35 cellular contexts compared by ENCODE assay signal in genomic region chr4:102103368-102103767, GRCh38.
"Had no signal": no experiment of that assay in that cellular context is flagged by ENCODE, and none has a peak within 500 bp of the region (broad histone marks: within the 10 kb centered on the region; RNA-seq: fewer than 3 reads in every experiment).

No MANE protein-coding gene starts in this region.

- H3K9me3 ChIP-seq: colonic mucosa had no signal

- H3K36me3 Mint-ChIP-seq: activated CD4-positive, alpha-beta memory T cell treated with anti-CD3 and anti-CD28 coated beads for 36 hours; activated CD8-positive, alpha-beta memory T cell treated with anti-CD3 and anti-CD28 coated beads, Interleukin-2, amount 10 ng/mL, durations not matched to agents 7 days and 5 days; activated naive CD4-positive, alpha-beta T cell treated with anti-CD3 and anti-CD28 coated beads, Interleukin-2, amount 10 ng/mL, durations not matched to agents 7 days and 5 days; activated naive CD8-positive, alpha-beta T cell treated with anti-CD3 and anti-CD28 coated beads, Interleukin-2, amount 10 ng/mL, durations not matched to agents 7 days and 5 days; brain had no signal

- H3K27ac ChIP-seq: ascending aorta, breast epithelium, cardiac muscle cell, colonic mucosa, epithelial cell of prostate, esophagus squamous epithelium, gastroesophageal sphincter had no signal

- H3K4me1 ChIP-seq: ascending aorta, breast epithelium, colonic mucosa, esophagus squamous epithelium, gastroesophageal sphincter had no signal

- H3K27me3 Mint-ChIP-seq: activated CD4-positive, alpha-beta memory T cell treated with anti-CD3 and anti-CD28 coated beads for 36 hours; activated CD4-positive, alpha-beta T cell treated with anti-CD3 and anti-CD28 coated beads, Interleukin-2, amount 10 ng/mL, durations not matched to agents 24 days and 14 days; activated CD8-positive, alpha-beta memory T cell treated with anti-CD3 and anti-CD28 coated beads, Interleukin-2, amount 10 ng/mL, durations not matched to agents 7 days and 5 days; activated naive CD4-positive, alpha-beta T cell treated with anti-CD3 and anti-CD28 coated beads, Interleukin-2, amount 10 ng/mL, durations not matched to agents 7 days and 5 days; brain; T-helper 17 cell had no signal

- H3K36me3 ChIP-seq: ascending aorta, breast epithelium, cardiac muscle cell, colonic mucosa, esophagus squamous epithelium, gastroesophageal sphincter had no signal

- H3K4me3 ChIP-seq: ascending aorta, breast epithelium, cardiac muscle cell, colonic mucosa, esophagus squamous epithelium, gastroesophageal sphincter had no signal

- H3K27me3 ChIP-seq: ascending aorta, breast epithelium, cardiac muscle cell, colonic mucosa, esophagus squamous epithelium, gastroesophageal sphincter had no signal

- ATAC-seq: activated CD4-positive, alpha-beta T cell treated with anti-CD3 and anti-CD28 coated beads for 36 hours; activated CD8-positive, alpha-beta memory T cell treated with anti-CD3 and anti-CD28 coated beads, Interleukin-2, amount 10 ng/mL, durations not matched to agents 7 days and 5 days; activated CD8-positive, alpha-beta T cell treated with anti-CD3 and anti-CD28 coated beads, Interleukin-2, amount 10 ng/mL, durations not matched to agents 7 days and 5 days; activated naive CD4-positive, alpha-beta T cell treated with anti-CD3 and anti-CD28 coated beads, Interleukin-2, amount 50 U/mL, for 72 hours; gastroesophageal sphincter; T-helper 17 cell had no signal

- H3K4me1 Mint-ChIP-seq: activated CD4-positive, alpha-beta T cell treated with anti-CD3 and anti-CD28 coated beads for 36 hours; activated CD4-positive, alpha-beta T cell treated with anti-CD3 and anti-CD28 coated beads, Interleukin-2, amount 10 ng/mL, durations not matched to agents 24 days and 14 days; activated CD8-positive, alpha-beta memory T cell treated with anti-CD3 and anti-CD28 coated beads, Interleukin-2, amount 10 ng/mL, durations not matched to agents 7 days and 5 days; activated naive CD4-positive, alpha-beta T cell treated with anti-CD3 and anti-CD28 coated beads, Interleukin-2, amount 10 ng/mL, durations not matched to agents 7 days and 5 days; activated naive CD8-positive, alpha-beta T cell treated with anti-CD3 and anti-CD28 coated beads, Interleukin-2, amount 10 ng/mL, durations not matched to agents 7 days and 5 days; brain; T-helper 17 cell had no signal

- H3K4me3 Mint-ChIP-seq: activated CD4-positive, alpha-beta memory T cell treated with anti-CD3 and anti-CD28 coated beads for 36 hours; activated CD4-positive, alpha-beta T cell treated with anti-CD3 and anti-CD28 coated beads for 36 hours; activated CD4-positive, alpha-beta T cell treated with anti-CD3 and anti-CD28 coated beads, Interleukin-2, amount 10 ng/mL, durations not matched to agents 24 days and 14 days; activated CD8-positive, alpha-beta memory T cell treated with anti-CD3 and anti-CD28 coated beads, Interleukin-2, amount 10 ng/mL, durations not matched to agents 7 days and 5 days; activated CD8-positive, alpha-beta T cell treated with anti-CD3 and anti-CD28 coated beads, Interleukin-2, amount 10 ng/mL, durations not matched to agents 7 days and 5 days; activated naive CD4-positive, alpha-beta T cell treated with anti-CD3 and anti-CD28 coated beads, Interleukin-2, amount 10 ng/mL, durations not matched to agents 7 days and 5 days; activated naive CD8-positive, alpha-beta T cell treated with anti-CD3 and anti-CD28 coated beads, Interleukin-2, amount 10 ng/mL, durations not matched to agents 7 days and 5 days; activated T-helper 1 cell treated with anti-CD3 and anti-CD28 coated beads, Interleukin-12 subunit alpha, Interleukin-12 subunit beta, Interleukin-2, Interleukin-4 antibody, amounts not matched to agents 30 ng/mL and 10 ng/mL and 1 ng/mL, durations not matched to agents 14 hours and 24 hours and 36 hours; brain; T-helper 17 cell; T-helper 2 cell treated with Interferon-gamma antibody and Interleukin-4, amounts not matched to agents 5 μg/mL and 100 μg/mL, for 36 hours had no signal

- H3K27ac Mint-ChIP-seq: activated CD4-positive, alpha-beta memory T cell treated with anti-CD3 and anti-CD28 coated beads for 36 hours; activated CD4-positive, alpha-beta T cell treated with anti-CD3 and anti-CD28 coated beads for 36 hours; activated CD4-positive, alpha-beta T cell treated with anti-CD3 and anti-CD28 coated beads, Interleukin-2, amount 10 ng/mL, durations not matched to agents 24 days and 14 days; activated CD8-positive, alpha-beta memory T cell treated with anti-CD3 and anti-CD28 coated beads, Interleukin-2, amount 10 ng/mL, durations not matched to agents 7 days and 5 days; activated CD8-positive, alpha-beta T cell treated with anti-CD3 and anti-CD28 coated beads, Interleukin-2, amount 10 ng/mL, durations not matched to agents 7 days and 5 days; activated naive CD4-positive, alpha-beta T cell treated with anti-CD3 and anti-CD28 coated beads, Interleukin-2, amount 10 ng/mL, durations not matched to agents 7 days and 5 days; activated naive CD4-positive, alpha-beta T cell treated with anti-CD3 and anti-CD28 coated beads, Interleukin-2, amount 50 U/mL, for 72 hours; activated naive CD8-positive, alpha-beta T cell treated with anti-CD3 and anti-CD28 coated beads, Interleukin-2, amount 10 ng/mL, durations not matched to agents 7 days and 5 days; activated T-helper 1 cell treated with anti-CD3 and anti-CD28 coated beads, Interleukin-12 subunit alpha, Interleukin-12 subunit beta, Interleukin-2, Interleukin-4 antibody, amounts not matched to agents 30 ng/mL and 10 ng/mL and 1 ng/mL, durations not matched to agents 14 hours and 24 hours and 36 hours; activated T-helper 2 cell treated with anti-CD3 and anti-CD28 coated beads, Interferon-gamma antibody, Interleukin-2, Interleukin-4, amounts not matched to agents 10 μg/mL and 5 μg/mL and 100 μg/mL, durations not matched to agents 14 hours and 24 hours and 36 hours; brain; T-helper 17 cell; T-helper 2 cell treated with Interferon-gamma antibody and Interleukin-4, amounts not matched to agents 5 μg/mL and 100 μg/mL, for 36 hours had no signal

- FAIRE-seq: endometrium, endothelial cell of umbilical vein had no signal

- DNase-seq: activated CD4-positive, alpha-beta memory T cell treated with anti-CD3 and anti-CD28 coated beads for 36 hours; activated CD4-positive, alpha-beta T cell treated with anti-CD3 and anti-CD28 coated beads for 36 hours; activated CD4-positive, alpha-beta T cell treated with anti-CD3 and anti-CD28 coated beads, Interleukin-2, amount 10 ng/mL, durations not matched to agents 24 days and 14 days; activated CD4-positive, CD25-positive, alpha-beta regulatory T cell; activated CD4-positive, CD25-positive, alpha-beta regulatory T cell treated with anti-CD3 and anti-CD28 coated beads, Interleukin-2, amount 50 U/mL, for 72 hours; activated CD8-positive, alpha-beta memory T cell treated with anti-CD3 and anti-CD28 coated beads, Interleukin-2, amount 10 ng/mL, durations not matched to agents 7 days and 5 days; activated CD8-positive, alpha-beta memory T cell treated with anti-CD3 and anti-CD28 coated beads, Interleukin-2, amount 50 U/mL, for 4 hours; activated CD8-positive, alpha-beta T cell treated with anti-CD3 and anti-CD28 coated beads, Interleukin-2, amount 10 ng/mL, durations not matched to agents 7 days and 5 days; activated effector memory CD4-positive, alpha-beta T cell treated with anti-CD3 and anti-CD28 coated beads, Interleukin-2, amount 50 U/mL, for 16 hours; activated naive CD4-positive, alpha-beta T cell; activated naive CD4-positive, alpha-beta T cell treated with anti-CD3 and anti-CD28 coated beads, Interleukin-2, amount 10 ng/mL, durations not matched to agents 7 days and 5 days; activated naive CD8-positive, alpha-beta T cell treated with anti-CD3 and anti-CD28 coated beads, Interleukin-2, amount 10 ng/mL, durations not matched to agents 7 days and 5 days; activated T-cell treated with anti-CD3 and anti-CD28 coated beads, Interleukin-2, amount 50 U/mL, for 1 hour; activated T-cell treated with anti-CD3 and anti-CD28 coated beads, Interleukin-2, amount 50 U/mL, for 48 hours; central memory CD4-positive, alpha-beta T cell; cerebellar nuclear complex; colonic mucosa; effector CD8-positive, alpha-beta T cell; esophagus squamous epithelium; foreskin melanocyte; T-helper 1 cell; T-helper 17 cell; T1000 had no signal
